Comparison of ENCODE assay signal across 12 cellular contexts in the genomic region with DNA sequence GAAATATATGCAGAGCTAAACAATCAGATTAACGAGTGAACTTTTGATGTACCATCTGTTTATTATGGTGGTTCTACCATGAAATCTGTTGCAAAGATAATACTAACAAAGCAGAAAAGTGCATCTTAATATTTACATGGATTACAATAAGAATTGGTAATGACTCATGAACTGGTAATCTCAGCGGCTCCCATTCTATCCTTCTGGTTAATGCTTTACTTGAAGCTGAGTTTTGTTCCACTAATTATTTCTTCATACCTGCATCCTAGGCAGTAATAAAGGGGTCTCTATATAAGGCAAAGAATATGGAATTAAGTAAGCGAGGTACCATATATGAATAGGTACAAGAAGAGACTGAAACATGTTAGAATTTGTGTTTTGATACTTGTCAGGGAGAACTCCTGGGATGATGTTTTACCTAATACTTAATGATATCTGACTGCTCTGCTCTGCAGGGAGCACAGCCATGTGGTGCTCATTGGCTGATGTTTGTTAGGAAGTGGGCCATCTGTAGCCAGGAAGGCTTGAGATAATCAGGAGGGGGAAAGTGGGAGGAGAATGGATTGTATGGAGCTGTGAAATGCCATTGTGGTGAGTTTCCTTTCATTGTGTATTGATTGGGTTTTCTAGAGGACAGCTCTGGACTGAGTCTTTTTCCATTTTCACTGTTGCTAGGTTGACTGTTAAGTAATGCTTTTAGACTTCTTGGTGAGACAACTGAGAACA. TPM values are rescaled to one million over a fixed set of nuclear protein-coding genes. Genes with fewer than 3 reads are reported as not detected.
A peak's percentile ranks its signal among the peaks of the same experiment; 100 is the strongest.
DNase-seq lines count a peak whose midpoint lies in the region; ATAC-seq, FAIRE-seq and TF ChIP-seq lines count a peak whose summit lies in the region.
"Had no signal": no experiment of that assay in that cellular context is flagged by ENCODE, and none has a peak within 500 bp of the region (broad histone marks: within the 10 kb centered on the region; RNA-seq: fewer than 3 reads in every experiment).

No MANE protein-coding gene starts in this region.

- WGBS in right cardiac atrium, result 87% methylated on average over 3 of the region's 3 CpGs

- DNase-seq in Right ventricle myocardium inferior (ENCODE audit: missing footprints) (no peak), Right ventricle myocardium superior (no peak), T1000 (lab: John Stamatoyannopoulos, UW) (peak; percentile 29), right cardiac atrium (no peak), urothelium cell line (ENCODE audit: low spot score) (peak; percentile 28), GM13976 (ENCODE audit: low spot score) (no peak), C1 segment of cervical spinal cord (lab: John Stamatoyannopoulos, UW) (no peak)
- DNase-seq in activated CD8-positive, alpha-beta memory T cell treated with anti-CD3 and anti-CD28 coated beads, Interleukin-2, amount 50 U/mL, for 4 hours, result no peak
- DNase-seq: activated CD4-positive, alpha-beta T cell treated with anti-CD3 and anti-CD28 coated beads, Interleukin-2, amount 10 ng/mL, durations not matched to agents 24 days and 14 days had no signal

- no peaks in the 10 kb centered on the region for H3K9me3 ChIP-seq in right cardiac atrium (ENCODE audit: control insufficient read depth, low read length)
- H3K9me3 ChIP-seq: BLaER1 had no signal

- no peak for TF ChIP-seq CTCF in GM13976 (IDR thresholded peaks at IDR 0.05; ENCODE audit: borderline replicate concordance, control extremely low read depth, extremely low read depth, insufficient read depth, missing control alignments)

- ATAC-seq in Right ventricle myocardium inferior (peak; percentile 26), Right ventricle myocardium superior (ENCODE audit: poor library complexity) (no peak), right cardiac atrium (peak; percentile 57 to 75)
- ATAC-seq: K562 had no signal

- in situ Hi-C loops in GM13976 (cut with MboI; ENCODE audit: low sequenced_read_pairs, unreplicated experiment), result no loop called here

- FAIRE-seq in urothelium cell line (lab: Jason Lieb, UNC), result no peak
- FAIRE-seq: H54, K562 had no signal

- H3K27me3 ChIP-seq in right cardiac atrium (ENCODE audit: control insufficient read depth, insufficient read depth), result no peaks in the 10 kb centered on the region
- H3K27me3 ChIP-seq: BLaER1 had no signal

- peaks cover 2% of the 10 kb centered on the region for H3K4me1 ChIP-seq in right cardiac atrium (ENCODE audit: control insufficient read depth, insufficient read depth, low read length)

- intact Hi-C loops in Right ventricle myocardium inferior (cut with DNase I), result no loop called here
- intact Hi-C loops in Right ventricle myocardium superior (cut with DNase I), result no loop called here
- intact Hi-C loops in right cardiac atrium (cut with DNase I), result no loop called here

- no peak overlapping the region for H3K4me3 ChIP-seq in right cardiac atrium (ENCODE audit: low read length)
- H3K4me3 ChIP-seq: BLaER1, K562 had no signal

- no peak overlapping the region for H3K27ac ChIP-seq in right cardiac atrium (ENCODE audit: low read length)
- H3K27ac ChIP-seq: BLaER1 had no signal

RNA-seq across cellular contexts. Expression of a gene that starts 52.6 kb away (rescaled TPM):
- 3.8 TPM for total RNA-seq in Right ventricle myocardium inferior
- 2.8 TPM for total RNA-seq in Right ventricle myocardium superior
- total RNA-seq in right cardiac atrium, result 1 to 10 TPM; 2.1 to 4.1 (median 3.2) TPM
- 0.72 TPM for polyA plus RNA-seq in right cardiac atrium
- polyA plus RNA-seq: K562 had no signal

Comparison
In these comparisons a context has a peak if more than half of its experiments do, and no peak if none do; other contexts are left out.
1. DNase-seq: peak in T1000 (single experiment) and urothelium cell line (single experiment); none in Right ventricle myocardium inferior (single experiment), Right ventricle myocardium superior (single experiment), right cardiac atrium (0 of 3), GM13976 (single experiment), C1 segment of cervical spinal cord (0 of 14) and activated CD8-positive, alpha-beta memory T cell treated with anti-CD3 and anti-CD28 coated beads, Interleukin-2, amount 50 U/mL, for 4 hours (single experiment).